In genomic region chr3:57958642-57959406, GRCh38 we compare ENCODE assay signal across 9 cellular contexts. TPM values are rescaled to one million over a fixed set of nuclear protein-coding genes. Genes with fewer than 3 reads are reported as not detected.
DNase-seq lines count a peak whose midpoint lies in the region; ATAC-seq and TF ChIP-seq lines count a peak whose summit lies in the region.
"Had no signal": no experiment of that assay in that cellular context is flagged by ENCODE, and none has a peak within 500 bp of the region (broad histone marks: within the 10 kb centered on the region; RNA-seq: fewer than 3 reads in every experiment).

No MANE protein-coding gene starts in this region.

- no peaks in the 10 kb centered on the region for H3K9me3 Mint-ChIP-seq in osteocyte (ENCODE audit: unreplicated experiment)
- H3K9me3 Mint-ChIP-seq: T-helper 1 cell treated with Interleukin-12 subunit alpha and Interleukin-12 subunit beta and Interleukin-4 antibody, amounts not matched to agents 30 μg/mL and 1 μg/mL, for 36 hours had no signal

- no peaks in the 10 kb centered on the region for H3K36me3 Mint-ChIP-seq in osteocyte (ENCODE audit: unreplicated experiment)

- peaks cover 26% of the 10 kb centered on the region for H3K4me1 Mint-ChIP-seq in osteocyte (ENCODE audit: unreplicated experiment)

- H3K4me3 Mint-ChIP-seq in osteocyte (ENCODE audit: unreplicated experiment), result peak overlapping the region; percentile 42
- H3K4me3 Mint-ChIP-seq: T-helper 1 cell treated with Interleukin-12 subunit alpha and Interleukin-12 subunit beta and Interleukin-4 antibody, amounts not matched to agents 30 μg/mL and 1 μg/mL, for 36 hours had no signal

- H3K27ac Mint-ChIP-seq in osteocyte (ENCODE audit: unreplicated experiment), result peak overlapping the region; percentile 82
- H3K27ac Mint-ChIP-seq: T-helper 1 cell treated with Interleukin-12 subunit alpha and Interleukin-12 subunit beta and Interleukin-4 antibody, amounts not matched to agents 30 μg/mL and 1 μg/mL, for 36 hours had no signal

- DNase-seq in EH (ENCODE audit: low read depth) (peak; percentile 42), M059J (ENCODE audit: low read depth) (peak; percentile 63), osteocyte (ENCODE audit: extremely low spot score, unreplicated experiment) (no peak), NCI-H345 (lab: John Stamatoyannopoulos, UW) (no peak), NCI-H1105 treated with DMSO at 0.1 percent for 48 hours (lab: John Stamatoyannopoulos, UW) (no peak), DMS79 (lab: John Stamatoyannopoulos, UW) (no peak)

- H3K27me3 Mint-ChIP-seq in osteocyte (ENCODE audit: unreplicated experiment), result no peaks in the 10 kb centered on the region

- TF ChIP-seq CTCF in osteocyte (IDR thresholded peaks at IDR 0.05), result no peak

- ATAC-seq in esophagus mucosa (peak; percentile 33), HG02870 (IDR thresholded peaks at IDR 0.05; ENCODE audit: unreplicated experiment) (no peak)

RNA-seq across cellular contexts. Expression of gene FLNB, which starts 49.4 kb away (rescaled TPM):
- 65.0 and 130 TPM in 2 replicates for total RNA-seq in M059J (2014; rRNA removed; shearing (Covaris generic))
- total RNA-seq in esophagus mucosa (124 TPM), osteocyte (72.9 and 77.9 TPM in 2 replicates)

Comparison
In these comparisons a context has a peak if more than half of its experiments do, and no peak if none do; other contexts are left out.
1. DNase-seq: peak in EH (single experiment) and M059J (single experiment); none in osteocyte (single experiment), NCI-H345 (single experiment), NCI-H1105 treated with DMSO at 0.1 percent for 48 hours (single experiment) and DMS79 (single experiment).